Comparison of ENCODE assay signal across 11 cellular contexts in the genomic region with DNA sequence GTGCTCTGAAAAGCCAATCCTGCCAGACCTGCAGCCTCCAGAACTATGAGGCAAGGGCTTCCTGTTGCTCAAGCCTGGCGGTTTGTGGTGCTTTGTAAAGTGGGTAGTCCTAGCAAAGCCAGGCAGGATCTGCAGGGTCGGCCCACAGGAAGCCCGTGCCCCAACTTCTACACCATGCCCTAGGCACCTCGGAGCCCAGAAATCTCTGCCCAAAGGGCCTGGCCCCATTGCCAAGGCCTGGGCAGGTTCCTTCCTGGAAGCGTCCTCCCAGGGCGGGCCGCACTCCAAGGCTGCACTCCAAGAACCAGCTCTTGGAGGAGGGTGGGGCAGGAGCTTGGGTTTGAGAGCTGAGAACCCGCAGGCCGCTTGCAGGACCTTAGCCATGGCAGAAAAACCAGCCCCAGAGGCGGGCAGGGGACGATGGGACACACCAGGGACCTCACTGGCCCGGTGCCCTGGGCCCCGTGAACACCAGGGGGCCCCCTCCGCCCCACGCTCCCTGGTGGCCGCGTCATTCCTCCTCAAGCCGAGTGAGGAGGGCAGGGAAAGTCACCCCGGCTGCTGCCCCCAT. TPM values are rescaled to one million over a fixed set of nuclear protein-coding genes. Genes with fewer than 3 reads are reported as not detected.
DNase-seq lines count a peak whose midpoint lies in the region; ATAC-seq and TF ChIP-seq lines count a peak whose summit lies in the region.
"Had no signal": no experiment of that assay in that cellular context is flagged by ENCODE, and none has a peak within 500 bp of the region (broad histone marks: within the 10 kb centered on the region; RNA-seq: fewer than 3 reads in every experiment).

No MANE protein-coding gene starts in this region.

- H3K27me3 Mint-ChIP-seq in activated naive CD8-positive, alpha-beta T cell treated with anti-CD3 and anti-CD28 coated beads, Interleukin-2, amount 10 ng/mL, durations not matched to agents 7 days and 5 days: peaks cover 7% of the 10 kb centered on the region
- no peaks in the 10 kb centered on the region for H3K27me3 Mint-ChIP-seq in activated naive CD8-positive, alpha-beta T cell treated with anti-CD3 and anti-CD28 coated beads for 36 hours
- peaks cover 0 to 3% (median 2%) of the 10 kb centered on the region in 3 donors for H3K27me3 Mint-ChIP-seq in immature natural killer cell (ENCODE audit: low read depth in 3 of 3)

- POLR2A ChIA-PET in activated naive CD8-positive, alpha-beta T cell treated with anti-CD3 and anti-CD28 coated beads, Interleukin-2, amount 10 ng/mL, durations not matched to agents 7 days and 5 days (lab: Charles Lee): interaction anchor here (1.9 kb wide), 1 partner anchor 37 kb away, joined by 9 read pairs; a partner anchor contains a TSS

- H3K4me3 ChIP-seq in WERI-Rb-1 (ENCODE audit: low read depth, low read length) (no peak overlapping the region), upper lobe of right lung (no peak overlapping the region)

- H3K27me3 ChIP-seq in WERI-Rb-1 (ENCODE audit: insufficient read depth, low read depth, severe bottlenecking) (no peaks in the 10 kb centered on the region), upper lobe of right lung (no peaks in the 10 kb centered on the region)

- peak overlapping the region; percentile 12 for H3K4me3 Mint-ChIP-seq in activated naive CD8-positive, alpha-beta T cell treated with anti-CD3 and anti-CD28 coated beads, Interleukin-2, amount 10 ng/mL, durations not matched to agents 7 days and 5 days
- no peak overlapping the region for H3K4me3 Mint-ChIP-seq in activated naive CD8-positive, alpha-beta T cell treated with anti-CD3 and anti-CD28 coated beads for 36 hours
- H3K4me3 Mint-ChIP-seq in immature natural killer cell: no peak overlapping the region

- H3K36me3 ChIP-seq in WERI-Rb-1 (no peaks in the 10 kb centered on the region), upper lobe of right lung (no peaks in the 10 kb centered on the region)

- H3K27ac ChIP-seq in WERI-Rb-1: no peak overlapping the region
- no peak overlapping the region for H3K27ac ChIP-seq in upper lobe of right lung

- ATAC-seq in activated naive CD8-positive, alpha-beta T cell treated with anti-CD3 and anti-CD28 coated beads, Interleukin-2, amount 10 ng/mL, durations not matched to agents 7 days and 5 days (ENCODE audit: low read depth): peak; percentile 91
- ATAC-seq in upper lobe of right lung: peak; percentile 77

- H3K4me1 ChIP-seq in upper lobe of right lung: peaks cover 9% of the 10 kb centered on the region

- intact Hi-C loops in upper lobe of right lung (cut with DNase I): no loop called here

- DNase-seq in activated naive CD8-positive, alpha-beta T cell treated with anti-CD3 and anti-CD28 coated beads, Interleukin-2, amount 10 ng/mL, durations not matched to agents 7 days and 5 days: no peak
- DNase-seq in activated naive CD8-positive, alpha-beta T cell treated with anti-CD3 and anti-CD28 coated beads for 36 hours: no peak
- DNase-seq in WERI-Rb-1 (no peak), immature natural killer cell (peak in 2 of 3 donors; percentile 18 to 23), upper lobe of right lung (peak; percentile 73), globus pallidus (ENCODE audit: low spot score) (no peak), NCI-H2196 treated with DMSO at 0.1 percent for 48 hours (lab: John Stamatoyannopoulos, UW; ENCODE audit: unreplicated experiment) (no peak), NCI-H128 (lab: John Stamatoyannopoulos, UW; ENCODE audit: unreplicated experiment) (no peak)
- DNase-seq: activated CD4-positive, alpha-beta T cell treated with anti-CD3 and anti-CD28 coated beads for 4 hours; NCI-H187; SHP77 treated with DMSO at 0.1 percent for 48 hours had no signal

- TF ChIP-seq CTCF in WERI-Rb-1 (IDR thresholded peaks at IDR 0.05; ENCODE audit: low read depth, low read length) (peak; percentile 52), upper lobe of right lung (IDR thresholded peaks at IDR 0.05) (peak; percentile 50)

- H3K9me3 ChIP-seq in WERI-Rb-1 (ENCODE audit: severe bottlenecking): peaks cover 19% of the 10 kb centered on the region
- H3K9me3 ChIP-seq in upper lobe of right lung: no peaks in the 10 kb centered on the region

- peaks cover 5% of the 10 kb centered on the region for H3K4me1 Mint-ChIP-seq in activated naive CD8-positive, alpha-beta T cell treated with anti-CD3 and anti-CD28 coated beads, Interleukin-2, amount 10 ng/mL, durations not matched to agents 7 days and 5 days
- H3K4me1 Mint-ChIP-seq in activated naive CD8-positive, alpha-beta T cell treated with anti-CD3 and anti-CD28 coated beads for 36 hours: peaks cover 2% of the 10 kb centered on the region
- peaks cover 3 to 13% of the 10 kb centered on the region in 2 donors for H3K4me1 Mint-ChIP-seq in immature natural killer cell

- H3K9me3 Mint-ChIP-seq in activated naive CD8-positive, alpha-beta T cell treated with anti-CD3 and anti-CD28 coated beads, Interleukin-2, amount 10 ng/mL, durations not matched to agents 7 days and 5 days: peaks cover 11% of the 10 kb centered on the region
- peaks cover 2% of the 10 kb centered on the region for H3K9me3 Mint-ChIP-seq in activated naive CD8-positive, alpha-beta T cell treated with anti-CD3 and anti-CD28 coated beads for 36 hours
- no peaks in the 10 kb centered on the region for H3K9me3 Mint-ChIP-seq in immature natural killer cell

- H3K27ac Mint-ChIP-seq in activated naive CD8-positive, alpha-beta T cell treated with anti-CD3 and anti-CD28 coated beads, Interleukin-2, amount 10 ng/mL, durations not matched to agents 7 days and 5 days: peak overlapping the region; percentile 52
- no peak overlapping the region for H3K27ac Mint-ChIP-seq in activated naive CD8-positive, alpha-beta T cell treated with anti-CD3 and anti-CD28 coated beads for 36 hours
- H3K27ac Mint-ChIP-seq in immature natural killer cell: peak overlapping the region in 1 of 6 donors; percentile 66

- peaks cover 3% of the 10 kb centered on the region for H3K36me3 Mint-ChIP-seq in activated naive CD8-positive, alpha-beta T cell treated with anti-CD3 and anti-CD28 coated beads, Interleukin-2, amount 10 ng/mL, durations not matched to agents 7 days and 5 days
- H3K36me3 Mint-ChIP-seq in activated naive CD8-positive, alpha-beta T cell treated with anti-CD3 and anti-CD28 coated beads for 36 hours: no peaks in the 10 kb centered on the region
- H3K36me3 Mint-ChIP-seq in immature natural killer cell: peaks cover 0 to 3% (median 0%) of the 10 kb centered on the region in 3 donors

RNA-seq across cellular contexts. Expression of a gene that starts 37.2 kb away (rescaled TPM):
- 100 to 1,000 TPM; 167 to 172 TPM for total RNA-seq in activated naive CD8-positive, alpha-beta T cell treated with anti-CD3 and anti-CD28 coated beads, Interleukin-2, amount 10 ng/mL, durations not matched to agents 7 days and 5 days
- total RNA-seq in activated naive CD8-positive, alpha-beta T cell treated with anti-CD3 and anti-CD28 coated beads for 36 hours: 10 to 100 TPM; 61.1 to 62.5 TPM
- polyA plus RNA-seq in immature natural killer cell: 1,000 to 10,000 TPM in 2 of 3 donors, 100 to 1,000 TPM in 1; 816 to 1,425 (median 1,420) TPM
- 99.5 TPM for total RNA-seq in upper lobe of right lung

Comparison
In these comparisons a context has a peak if more than half of its experiments do, and no peak if none do; other contexts are left out.
1. DNase-seq: peak in immature natural killer cell (2 of 3) and upper lobe of right lung (single experiment); none in activated naive CD8-positive, alpha-beta T cell treated with anti-CD3 and anti-CD28 coated beads, Interleukin-2, amount 10 ng/mL, durations not matched to agents 7 days and 5 days (single experiment), activated naive CD8-positive, alpha-beta T cell treated with anti-CD3 and anti-CD28 coated beads for 36 hours (single experiment), WERI-Rb-1 (single experiment), globus pallidus (single experiment), NCI-H2196 treated with DMSO at 0.1 percent for 48 hours (single experiment) and NCI-H128 (single experiment).